13 cellular contexts compared by ENCODE assay signal in genomic region chr4:28228575-28228974, GRCh38.
"Had no signal": no experiment of that assay in that cellular context is flagged by ENCODE, and none has a peak within 500 bp of the region (broad histone marks: within the 10 kb centered on the region; RNA-seq: fewer than 3 reads in every experiment).

No MANE protein-coding gene starts in this region.

- H3K4me1 ChIP-seq: colonic mucosa, right lobe of liver, suprapubic skin had no signal

- H3K9me3 ChIP-seq: colonic mucosa, right lobe of liver, suprapubic skin had no signal

- H3K27me3 ChIP-seq: colonic mucosa, neural progenitor cell, right lobe of liver, suprapubic skin had no signal

- H3K36me3 ChIP-seq: colonic mucosa, neural progenitor cell, right lobe of liver, suprapubic skin, WERI-Rb-1 had no signal

- H2AFZ ChIP-seq: neural progenitor cell had no signal

- H3K9ac ChIP-seq: neural progenitor cell had no signal

- H3K27ac ChIP-seq: colonic mucosa, neural progenitor cell, right lobe of liver, suprapubic skin, WERI-Rb-1 had no signal

- H3K4me3 ChIP-seq: colonic mucosa, neural progenitor cell, right lobe of liver, suprapubic skin had no signal

- DNase-seq: activated CD4-positive, alpha-beta T cell treated with anti-CD3 and anti-CD28 coated beads for 4 hours; activated naive CD4-positive, alpha-beta T cell treated with anti-CD3 and anti-CD28 coated beads for 36 hours; colonic mucosa; effector CD4-positive, alpha-beta T cell; hippocampal formation; posterior cingulate gyrus; right lobe of liver; stimulated activated CD4-positive, alpha-beta T cell treated with anti-CD3 and anti-CD28 coated beads, Interleukin-12 subunit alpha, Interleukin-12 subunit beta, amount 100 ng/mL, for 4 hours; stimulated activated naive CD4-positive, alpha-beta T cell treated with Interleukin-2 at 50 U/mL for 16 hours; T-helper 9 cell; WERI-Rb-1 had no signal

- H3K4me2 ChIP-seq: neural progenitor cell had no signal
